ENCODE assay signal across 1 cellular context in genomic region chr4:66266035-66266434, GRCh38.
TF ChIP-seq lines count a peak whose summit lies in the region.

No MANE protein-coding gene starts in this region.

TF ChIP-seq in H1, 55 proteins besides CTCF, POLR2A, EP300 and RAD21:
- TF ChIP-seq KDM1A (IDR thresholded peaks at IDR 0.05; ENCODE audit: borderline replicate concordance, low read length): no peak
- no peak for TF ChIP-seq CHD7 (IDR thresholded peaks at IDR 0.05; ENCODE audit: insufficient replicate concordance, low read length)
- TF ChIP-seq RXRA (IDR thresholded peaks at IDR 0.05; ENCODE audit: insufficient read depth, low read depth, low read length): no peak
- no peak for TF ChIP-seq SIX5 (IDR thresholded peaks at IDR 0.05; ENCODE audit: low read depth, low read length)
- no peak for TF ChIP-seq CHD2 (IDR thresholded peaks at IDR 0.05; ENCODE audit: low read length)
- no peak for TF ChIP-seq JUND (IDR thresholded peaks at IDR 0.05; ENCODE audit: low read length)
- no peak for TF ChIP-seq CEBPB (IDR thresholded peaks at IDR 0.05; ENCODE audit: low read depth, low read length)
- no peak for TF ChIP-seq CREB1 (IDR thresholded peaks at IDR 0.05)
- TF ChIP-seq EZH2 (IDR thresholded peaks at IDR 0.05; ENCODE audit: low read depth, low read length, severe bottlenecking): no peak
- no peak for TF ChIP-seq SIRT6 (IDR thresholded peaks at IDR 0.05; ENCODE audit: low read length)
- no peak for TF ChIP-seq SP1 (IDR thresholded peaks at IDR 0.05; ENCODE audit: low read depth, low read length)
- no peak for TF ChIP-seq TAF7 (optimal IDR thresholded peaks at IDR 0.05; ENCODE audit: borderline replicate concordance, low read depth, low read length)
- no peak for TF ChIP-seq BRCA1 (IDR thresholded peaks at IDR 0.05; ENCODE audit: low read depth, low read length)
- no peak for TF ChIP-seq POU5F1 (IDR thresholded peaks at IDR 0.05; ENCODE audit: low read depth, low read length)
- no peak for TF ChIP-seq RNF2 (IDR thresholded peaks at IDR 0.05; ENCODE audit: borderline replicate concordance, low read depth, low read length, missing control alignments, poor library complexity, severe bottlenecking)
- no peak for TF ChIP-seq MAFK (IDR thresholded peaks at IDR 0.05; ENCODE audit: low read depth, low read length)
- no peak for TF ChIP-seq GTF2F1 (IDR thresholded peaks at IDR 0.05; ENCODE audit: borderline replicate concordance, low read depth, low read length)
